In the genomic region with DNA sequence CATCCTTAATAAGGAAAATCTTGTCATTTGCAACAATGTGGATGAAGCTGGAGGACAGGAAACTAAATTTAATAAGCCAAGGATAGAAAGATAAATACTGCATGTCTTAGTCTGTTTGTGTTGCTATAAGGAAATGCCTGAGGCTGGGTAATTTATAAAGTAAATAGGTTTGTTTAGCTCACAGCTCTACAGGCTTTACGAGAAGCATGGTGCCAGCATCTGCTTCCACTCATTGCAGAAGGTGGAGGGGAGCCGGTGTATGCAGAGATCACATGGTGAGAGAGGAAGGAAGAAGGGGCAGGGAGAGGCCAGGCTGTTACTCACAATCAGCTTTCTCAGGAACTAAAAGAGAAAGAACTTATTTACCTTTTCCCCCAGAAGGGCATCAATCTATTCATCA, we compare ENCODE assay signal across 1 cellular context.
TF ChIP-seq lines count a peak whose summit lies in the region.

No MANE protein-coding gene starts in this region.

TF ChIP-seq in HCT116, 20 proteins besides CTCF, POLR2A, EP300 and RAD21 (continued from another document):
- TF ChIP-seq EZH2 (IDR thresholded peaks at IDR 0.05) (no peak), FOSL1 (IDR thresholded peaks at IDR 0.05; ENCODE audit: low read depth) (no peak), POLR2AphosphoS5 (IDR thresholded peaks at IDR 0.05; ENCODE audit: low read depth, low read length) (no peak), EGR1 (IDR thresholded peaks at IDR 0.05; ENCODE audit: low read depth) (no peak), ZNF274 (IDR thresholded peaks at IDR 0.05; ENCODE audit: low read depth, low read length) (no peak), YY1 (IDR thresholded peaks at IDR 0.05; ENCODE audit: extremely low read depth, insufficient replicate concordance, low read depth, low read length) (no peak), CBX3 (IDR thresholded peaks at IDR 0.05; ENCODE audit: low read depth) (no peak), EZH2phosphoT487 (IDR thresholded peaks at IDR 0.05; ENCODE audit: borderline replicate concordance) (no peak), TCF7L2 (IDR thresholded peaks at IDR 0.05; ENCODE audit: borderline replicate concordance, extremely low read depth, insufficient read depth, insufficient read length) (no peak), ELF1 (IDR thresholded peaks at IDR 0.05; ENCODE audit: borderline replicate concordance, low read depth) (no peak)
- TF ChIP-seq, protein P1, sequence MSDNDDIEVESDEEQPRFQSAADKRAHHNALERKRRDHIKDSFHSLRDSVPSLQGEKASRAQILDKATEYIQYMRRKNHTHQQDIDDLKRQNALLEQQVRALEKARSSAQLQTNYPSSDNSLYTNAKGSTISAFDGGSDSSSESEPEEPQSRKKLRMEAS (IDR thresholded peaks at IDR 0.05): no peak
- TF ChIP-seq, protein P2, sequence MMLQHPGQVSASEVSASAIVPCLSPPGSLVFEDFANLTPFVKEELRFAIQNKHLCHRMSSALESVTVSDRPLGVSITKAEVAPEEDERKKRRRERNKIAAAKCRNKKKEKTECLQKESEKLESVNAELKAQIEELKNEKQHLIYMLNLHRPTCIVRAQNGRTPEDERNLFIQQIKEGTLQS (IDR thresholded peaks at IDR 0.05): no peak
